Comparison of ENCODE assay signal across 8 cellular contexts in the genomic region with DNA sequence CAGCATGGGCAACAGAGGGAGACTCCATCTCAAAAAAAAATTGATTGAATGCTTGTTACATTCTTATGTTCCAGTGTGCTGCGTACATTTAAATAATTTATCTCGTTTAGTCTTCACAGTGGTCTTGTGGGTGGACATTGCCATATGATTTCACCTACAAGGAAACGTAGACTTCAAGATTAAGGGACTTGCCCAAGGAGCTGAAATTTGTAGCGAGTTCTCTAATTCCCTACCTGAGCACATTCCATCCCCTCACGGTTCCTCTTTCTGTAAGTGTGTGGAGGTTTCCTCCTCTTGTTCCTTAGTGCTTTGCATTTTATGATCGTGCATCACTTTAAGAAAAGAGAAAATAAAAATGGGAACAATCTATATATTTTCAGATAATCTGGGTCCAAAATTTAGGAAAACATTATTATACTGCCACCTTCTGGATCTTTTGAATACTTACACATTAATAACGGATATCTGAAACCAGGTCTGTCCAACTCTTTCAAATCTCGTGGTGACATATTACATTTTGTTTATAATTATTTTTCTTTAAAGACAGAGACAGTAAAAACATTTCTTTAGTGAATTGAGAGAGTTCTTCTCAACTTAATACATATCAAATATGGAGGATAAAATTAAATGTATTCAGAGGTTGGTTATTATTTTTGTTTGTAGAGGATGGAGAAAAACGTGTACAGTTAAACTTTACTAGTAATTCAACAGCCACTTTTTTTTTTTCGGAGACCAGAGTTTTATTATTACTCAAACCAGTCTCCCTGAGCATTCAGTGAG. TPM values are rescaled to one million over a fixed set of nuclear protein-coding genes. Genes with fewer than 3 reads are reported as not detected.
DNase-seq lines count a peak whose midpoint lies in the region; ATAC-seq and TF ChIP-seq lines count a peak whose summit lies in the region.

No MANE protein-coding gene starts in this region.

- peak; percentile 72 for TF ChIP-seq RAD21 in neural cell (conservative IDR thresholded peaks at IDR 0.05)

- H3K27ac ChIP-seq in DOHH2 (ENCODE audit: low read depth, low read length) (no peak overlapping the region), OCI-LY7 (ENCODE audit: low read depth, low read length, poor library complexity, severe bottlenecking) (no peak overlapping the region), neural cell (ENCODE audit: low read length) (no peak overlapping the region)

- CTCF ChIA-PET in OCI-LY7 (lab: Charles Lee; ENCODE audit: unreplicated experiment): no interaction called here

- peak; percentile 47 for DNase-seq in OCI-LY7 (ENCODE audit: low spot score)
- DNase-seq in dermis blood vessel endothelial cell: peak; percentile 49
- DNase-seq in stimulated activated CD4-positive, alpha-beta T cell treated with anti-CD3 and anti-CD28 coated beads, Interleukin-1b, Interleukin-23, amount 100 ng/mL, for 48 hours: no peak
- no peak for DNase-seq in ureter (ENCODE audit: low spot score)

- H3K36me3 ChIP-seq in DOHH2 (ENCODE audit: control insufficient read depth, low read length) (no peaks in the 10 kb centered on the region), OCI-LY7 (ENCODE audit: insufficient read depth, low read length) (no peaks in the 10 kb centered on the region), neural cell (ENCODE audit: insufficient read depth, low read length) (no peaks in the 10 kb centered on the region)

- H3K9me3 ChIP-seq in DOHH2 (ENCODE audit: control insufficient read depth, insufficient read depth, low read length): no peaks in the 10 kb centered on the region
- no peaks in the 10 kb centered on the region for H3K9me3 ChIP-seq in OCI-LY7 (ENCODE audit: low read length)
- H3K9me3 ChIP-seq in neural cell (ENCODE audit: low read length): no peaks in the 10 kb centered on the region

- ATAC-seq in HG03565 (IDR thresholded peaks at IDR 0.05; ENCODE audit: unreplicated experiment) (peak; percentile 59), GM21619 (IDR thresholded peaks at IDR 0.05; ENCODE audit: unreplicated experiment) (no peak)

- no peak overlapping the region for H3K4me2 ChIP-seq in DOHH2 (ENCODE audit: low read length)
- H3K4me2 ChIP-seq in OCI-LY7 (ENCODE audit: low read length): no peak overlapping the region
- no peak overlapping the region for H3K4me2 ChIP-seq in neural cell (ENCODE audit: low read length)

- POLR2A ChIA-PET in OCI-LY7 (lab: Charles Lee): no interaction called here

- H2AFZ ChIP-seq in OCI-LY7 (ENCODE audit: low read length) (no peak overlapping the region), neural cell (ENCODE audit: low read depth, low read length) (no peak overlapping the region)

- H3K9me2 ChIP-seq in DOHH2 (replicated peaks; ENCODE audit: control insufficient read depth, low read length) (no peaks in the 10 kb centered on the region), OCI-LY7 (ENCODE audit: insufficient read depth, low read length) (no peaks in the 10 kb centered on the region), neural cell (ENCODE audit: insufficient read depth, low read length) (no peaks in the 10 kb centered on the region)

- H4K20me1 ChIP-seq in DOHH2 (ENCODE audit: control insufficient read depth, insufficient read depth, low read depth, low read length): no peaks in the 10 kb centered on the region
- H4K20me1 ChIP-seq in OCI-LY7 (ENCODE audit: insufficient read depth, low read length): no peaks in the 10 kb centered on the region
- no peaks in the 10 kb centered on the region for H4K20me1 ChIP-seq in neural cell (ENCODE audit: insufficient read depth)

- no peak for TF ChIP-seq EP300 in neural cell (conservative IDR thresholded peaks at IDR 0.05; ENCODE audit: poor library complexity, severe bottlenecking)

- no TSS peak for BruUV-seq in OCI-LY7 (replicated peaks; lab: Mats Ljungman, UMichigan)

- H3F3A ChIP-seq in DOHH2 (ENCODE audit: control insufficient read depth, insufficient read depth) (no peaks in the 10 kb centered on the region), neural cell (ENCODE audit: insufficient read depth, low read length, poor library complexity, severe bottlenecking) (no peaks in the 10 kb centered on the region)

- TF ChIP-seq CTCF in DOHH2 (IDR thresholded peaks at IDR 0.05; ENCODE audit: low read depth, low read length, poor library complexity, severe bottlenecking): peak; percentile 59
- TF ChIP-seq CTCF in OCI-LY7 (conservative IDR thresholded peaks at IDR 0.05; ENCODE audit: low read length): peak; percentile 92
- TF ChIP-seq CTCF in neural cell (IDR thresholded peaks at IDR 0.05; ENCODE audit: poor library complexity, severe bottlenecking): peak; percentile 74

- no peak overlapping the region for H3K9ac ChIP-seq in neural cell (ENCODE audit: low read length)

- H3K4me3 ChIP-seq in DOHH2 (ENCODE audit: low read length) (no peak overlapping the region), OCI-LY7 (ENCODE audit: low read depth, low read length, poor library complexity, severe bottlenecking) (no peak overlapping the region), neural cell (ENCODE audit: low read length) (no peak overlapping the region)

- H3K4me1 ChIP-seq in DOHH2 (ENCODE audit: control insufficient read depth, low read length): no peaks in the 10 kb centered on the region
- H3K4me1 ChIP-seq in OCI-LY7 (ENCODE audit: insufficient read depth, low read length, poor library complexity, severe bottlenecking): no peaks in the 10 kb centered on the region

- intact Hi-C loops in OCI-LY7 (cut with micrococcal nuclease; ENCODE audit: unreplicated experiment): loop anchor here (1.0 to 10.0 kb wide), 3 partner anchors 124 to 1305 kb away; a partner anchor contains a TSS

- 0 out of 2 replicates have a peak, but pooled peaks cover under 1% of the 10 kb centered on the region for H3K27me3 ChIP-seq in DOHH2 (ENCODE audit: control insufficient read depth, low read length)
- H3K27me3 ChIP-seq in neural cell (ENCODE audit: insufficient read depth, low read depth, low read length): no peaks in the 10 kb centered on the region

- no peaks in the 10 kb centered on the region for H3K79me2 ChIP-seq in DOHH2 (ENCODE audit: control insufficient read depth, low read length)
- H3K79me2 ChIP-seq in OCI-LY7 (ENCODE audit: insufficient read depth, low read depth, low read length): no peaks in the 10 kb centered on the region
- no peaks in the 10 kb centered on the region for H3K79me2 ChIP-seq in neural cell (replicated peaks; ENCODE audit: insufficient read depth, low read length)

TF ChIP-seq in neural cell, 6 proteins besides CTCF, POLR2A, EP300 and RAD21:
- no peak for TF ChIP-seq POLR2AphosphoS5 (IDR thresholded peaks at IDR 0.05)
- TF ChIP-seq, protein P1, sequence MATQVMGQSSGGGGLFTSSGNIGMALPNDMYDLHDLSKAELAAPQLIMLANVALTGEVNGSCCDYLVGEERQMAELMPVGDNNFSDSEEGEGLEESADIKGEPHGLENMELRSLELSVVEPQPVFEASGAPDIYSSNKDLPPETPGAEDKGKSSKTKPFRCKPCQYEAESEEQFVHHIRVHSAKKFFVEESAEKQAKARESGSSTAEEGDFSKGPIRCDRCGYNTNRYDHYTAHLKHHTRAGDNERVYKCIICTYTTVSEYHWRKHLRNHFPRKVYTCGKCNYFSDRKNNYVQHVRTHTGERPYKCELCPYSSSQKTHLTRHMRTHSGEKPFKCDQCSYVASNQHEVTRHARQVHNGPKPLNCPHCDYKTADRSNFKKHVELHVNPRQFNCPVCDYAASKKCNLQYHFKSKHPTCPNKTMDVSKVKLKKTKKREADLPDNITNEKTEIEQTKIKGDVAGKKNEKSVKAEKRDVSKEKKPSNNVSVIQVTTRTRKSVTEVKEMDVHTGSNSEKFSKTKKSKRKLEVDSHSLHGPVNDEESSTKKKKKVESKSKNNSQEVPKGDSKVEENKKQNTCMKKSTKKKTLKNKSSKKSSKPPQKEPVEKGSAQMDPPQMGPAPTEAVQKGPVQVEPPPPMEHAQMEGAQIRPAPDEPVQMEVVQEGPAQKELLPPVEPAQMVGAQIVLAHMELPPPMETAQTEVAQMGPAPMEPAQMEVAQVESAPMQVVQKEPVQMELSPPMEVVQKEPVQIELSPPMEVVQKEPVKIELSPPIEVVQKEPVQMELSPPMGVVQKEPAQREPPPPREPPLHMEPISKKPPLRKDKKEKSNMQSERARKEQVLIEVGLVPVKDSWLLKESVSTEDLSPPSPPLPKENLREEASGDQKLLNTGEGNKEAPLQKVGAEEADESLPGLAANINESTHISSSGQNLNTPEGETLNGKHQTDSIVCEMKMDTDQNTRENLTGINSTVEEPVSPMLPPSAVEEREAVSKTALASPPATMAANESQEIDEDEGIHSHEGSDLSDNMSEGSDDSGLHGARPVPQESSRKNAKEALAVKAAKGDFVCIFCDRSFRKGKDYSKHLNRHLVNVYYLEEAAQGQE (IDR thresholded peaks at IDR 0.05; ENCODE audit: borderline replicate concordance): no peak
- TF ChIP-seq SMC3 (conservative IDR thresholded peaks at IDR 0.05; ENCODE audit: poor library complexity): peak; percentile 73

RNA-seq across cellular contexts. Expression of a gene that starts 29.9 kb away (rescaled TPM):
- not detected in 2 replicates for total RNA-seq in OCI-LY7 (2014; rRNA removed; shearing (Covaris generic))
- total RNA-seq in OCI-LY7 (2022) (not detected in 2 replicates), dermis blood vessel endothelial cell (under 0.01 and 0.28 TPM in 2 replicates), ureter (209 TPM)
- polyA plus RNA-seq in neural cell: 0.78 TPM in 1 of 2 replicates, not detected in the other
- not detected in 2 replicates for polyA minus RNA-seq in neural cell

RNA-seq across cellular contexts. Expression of a gene that starts 38.2 kb away (rescaled TPM):
- total RNA-seq in OCI-LY7 (2014; rRNA removed; shearing (Covaris generic)): 0.98 and 1.1 TPM in 2 replicates
- total RNA-seq in OCI-LY7 (2022) (0.33 and 0.53 TPM in 2 replicates), dermis blood vessel endothelial cell (39.6 and 44.6 TPM in 2 replicates), ureter (17.1 TPM)
- polyA plus RNA-seq in neural cell: 0.06 TPM in 1 of 2 replicates, not detected in the other
- 0.12 TPM in 1 of 2 replicates, not detected in the other for polyA minus RNA-seq in neural cell

RNA-seq across cellular contexts. Expression of a gene that starts 44.3 kb away (rescaled TPM):
- total RNA-seq in OCI-LY7 (2014; rRNA removed; shearing (Covaris generic)): 2,743 and 2,779 TPM in 2 replicates
- total RNA-seq in OCI-LY7 (2022): 1,857 and 1,905 TPM in 2 replicates
- total RNA-seq in dermis blood vessel endothelial cell: 394 and 634 TPM in 2 replicates
- polyA plus RNA-seq in neural cell: 107 and 110 TPM in 2 replicates
- 111 and 115 TPM in 2 replicates for polyA minus RNA-seq in neural cell
- 1,647 TPM for total RNA-seq in ureter

Comparison
In these comparisons a context has a peak if more than half of its experiments do, and no peak if none do; other contexts are left out.
1. DNase-seq: peak in OCI-LY7 (single experiment) and dermis blood vessel endothelial cell (single experiment); none in stimulated activated CD4-positive, alpha-beta T cell treated with anti-CD3 and anti-CD28 coated beads, Interleukin-1b, Interleukin-23, amount 100 ng/mL, for 48 hours (single experiment) and ureter (single experiment).
2. RNA of a gene that starts 29.9 kb away (total RNA-seq): 209 TPM in ureter (single experiment); not detected in OCI-LY7 and under 0.01 to 0.28 TPM in dermis blood vessel endothelial cell; every median in the first group is over 100 times any median in the second.
3. Peak in every context shown above with its lines, with median percentiles within 50 percentile points of each other: CTCF ChIP-seq.